In the genomic region with DNA sequence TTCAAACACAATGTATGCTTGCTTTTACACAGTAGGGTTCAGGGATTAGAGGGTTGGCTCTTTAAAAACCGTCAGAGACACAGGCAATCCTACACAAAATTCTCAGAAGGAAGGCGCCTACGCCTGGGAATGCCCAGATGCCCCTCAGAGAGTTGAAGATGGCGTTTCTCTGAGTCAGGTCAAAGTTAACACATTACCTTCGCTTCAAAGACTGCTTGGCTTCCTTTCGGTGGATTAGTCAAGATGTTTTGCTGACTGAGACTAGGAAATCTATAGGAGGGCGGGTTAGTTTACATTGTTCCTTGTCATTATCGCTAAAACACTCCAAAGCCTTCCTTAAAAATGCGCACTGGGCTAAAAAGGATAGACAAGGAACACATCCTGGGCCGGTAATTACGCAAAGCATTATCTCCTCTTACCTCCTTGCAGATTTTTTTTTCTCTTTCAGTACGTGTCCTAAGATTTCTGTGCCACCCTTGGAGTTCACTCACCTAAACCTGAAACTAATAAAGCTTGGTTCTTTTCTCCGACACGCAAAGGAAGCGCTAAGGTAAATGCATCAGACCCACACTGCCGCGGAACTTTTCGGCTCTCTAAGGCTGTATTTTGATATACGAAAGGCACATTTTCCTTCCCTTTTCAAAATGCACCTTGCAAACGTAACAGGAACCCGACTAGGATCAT, we compare ENCODE assay signal across 11 cellular contexts. TPM values are rescaled to one million over a fixed set of nuclear protein-coding genes. Genes with fewer than 3 reads are reported as not detected.
A peak's percentile ranks its signal among the peaks of the same experiment; 100 is the strongest.
DNase-seq lines count a peak whose midpoint lies in the region; ATAC-seq and TF ChIP-seq lines count a peak whose summit lies in the region.
"Had no signal": no experiment of that assay in that cellular context is flagged by ENCODE, and none has a peak within 500 bp of the region (broad histone marks: within the 10 kb centered on the region; RNA-seq: fewer than 3 reads in every experiment).

No MANE protein-coding gene starts in this region.

- no peak for TF ChIP-seq CTCF in left ventricle myocardium inferior (IDR thresholded peaks at IDR 0.05; ENCODE audit: borderline replicate concordance)

- 26% methylated on average over 21 of the region's 21 CpGs for WGBS in right cardiac atrium
- WGBS in neuronal stem cell (ENCODE audit: extremely low coverage in 2 of 2, insufficient read length in 2 of 2, insufficient replicate concordance in 1 of 2), 2 donors: no CpG with 5 or more reads among the region's 21 CpGs

- peaks cover 31% of the 10 kb centered on the region for H3K27me3 ChIP-seq in left ventricle myocardium inferior (ENCODE audit: low read depth)
- H3K27me3 ChIP-seq in right cardiac atrium (ENCODE audit: control insufficient read depth, insufficient read depth): no peaks in the 10 kb centered on the region
- peaks cover 0 to 50% (median 23%) of the 10 kb centered on the region in 3 experiments for H3K27me3 ChIP-seq in neuronal stem cell (ENCODE audit: control insufficient read depth in 3 of 3, insufficient read depth in 3 of 3, low read depth in 1 of 3, low read length in 3 of 3)

- no peak overlapping the region for H3K9ac ChIP-seq in neuronal stem cell (ENCODE audit: low read depth, low read length, poor library complexity)

- no peak overlapping the region for H2AK5ac ChIP-seq in neuronal stem cell (ENCODE audit: low read depth, low read length)

- H4K91ac ChIP-seq in neuronal stem cell (ENCODE audit: low read depth, low read length, poor library complexity): no peak overlapping the region

- ATAC-seq in Right ventricle myocardium superior (ENCODE audit: poor library complexity) (no peak), right cardiac atrium (no peak)

- intact Hi-C loops in left ventricle myocardium inferior (cut with micrococcal nuclease) (no loop called here), Right ventricle myocardium superior (cut with DNase I) (no loop called here), right cardiac atrium (cut with DNase I) (no loop called here)

- no peak overlapping the region for H3K4ac ChIP-seq in neuronal stem cell (ENCODE audit: low read length)

- no peak overlapping the region for H2BK15ac ChIP-seq in neuronal stem cell (ENCODE audit: low read length)

- no peak overlapping the region for H3K14ac ChIP-seq in neuronal stem cell (ENCODE audit: low read length)

- DNase-seq in left ventricle myocardium inferior: no peak
- DNase-seq in Right ventricle myocardium superior: no peak
- DNase-seq in right cardiac atrium: no peak
- DNase-seq in neuronal stem cell (ENCODE audit: low spot score): peak; percentile 51
- no peak for DNase-seq in activated gamma-delta T cell (lab: John Stamatoyannopoulos, UW)
- no peak for DNase-seq in Kasumi-1 (lab: John Stamatoyannopoulos, UW)
- DNase-seq in NCI-H2171 treated with DMSO at 0.1 percent for 48 hours (lab: John Stamatoyannopoulos, UW): no peak
- DNase-seq in activated naive CD4-positive, alpha-beta T cell (lab: John Stamatoyannopoulos, UW): no peak
- DNase-seq: dermis blood vessel endothelial cell, NCI-H226 had no signal

- H3K9me3 ChIP-seq in left ventricle myocardium inferior (replicated peaks) (no peaks in the 10 kb centered on the region), right cardiac atrium (ENCODE audit: control insufficient read depth, low read length) (no peaks in the 10 kb centered on the region), neuronal stem cell (replicated peaks in 1 of 2; ENCODE audit: control insufficient read depth in 2 of 2, insufficient read depth in 1 of 2, low read depth in 1 of 2, low read length in 2 of 2) (no peaks in the 10 kb centered on the region)

- peak overlapping the region; percentile 58 for H3K4me3 ChIP-seq in left ventricle myocardium inferior
- peak overlapping the region; percentile 33 for H3K4me3 ChIP-seq in right cardiac atrium (ENCODE audit: low read length)
- H3K4me3 ChIP-seq in neuronal stem cell (ENCODE audit: low read length in 2 of 2): peak overlapping the region; percentile 34 to 74

- H4K8ac ChIP-seq in neuronal stem cell (ENCODE audit: low read depth, low read length): no peak overlapping the region

- H3K27ac ChIP-seq in left ventricle myocardium inferior (replicated peaks) (no peak overlapping the region), right cardiac atrium (ENCODE audit: low read length) (no peak overlapping the region), neuronal stem cell (replicated peaks; ENCODE audit: low read length) (no peak overlapping the region)

- H2BK120ac ChIP-seq in neuronal stem cell (ENCODE audit: low read depth, low read length): no peak overlapping the region

- no peak overlapping the region for H3K18ac ChIP-seq in neuronal stem cell (ENCODE audit: low read length)

- peak overlapping the region; percentile 89 for H3K4me2 ChIP-seq in neuronal stem cell (ENCODE audit: insufficient read depth, low read length, poor library complexity, severe bottlenecking)

- H3K79me1 ChIP-seq in neuronal stem cell (ENCODE audit: low read depth, low read length): no peaks in the 10 kb centered on the region

- H3K4me1 ChIP-seq in left ventricle myocardium inferior (peaks cover 10% of the 10 kb centered on the region), right cardiac atrium (ENCODE audit: control insufficient read depth, insufficient read depth, low read length) (no peaks in the 10 kb centered on the region), neuronal stem cell (ENCODE audit: control insufficient read depth in 2 of 2, insufficient read depth in 1 of 2, low read depth in 1 of 2, low read length in 2 of 2) (peaks cover 0 to 4% of the 10 kb centered on the region in 2 donors)

- H2BK12ac ChIP-seq in neuronal stem cell (ENCODE audit: low read length): no peak overlapping the region

- H3K36me3 ChIP-seq in left ventricle myocardium inferior (no peaks in the 10 kb centered on the region), neuronal stem cell (replicated peaks in 1 of 2; ENCODE audit: control insufficient read depth in 2 of 2, insufficient read depth in 2 of 2, low read length in 2 of 2) (no peaks in the 10 kb centered on the region)

- H2AFZ ChIP-seq in neuronal stem cell (ENCODE audit: low read length): peak overlapping the region; percentile 91

- no peak overlapping the region for H3K23ac ChIP-seq in neuronal stem cell (ENCODE audit: low read depth, low read length, poor library complexity)

- no peak overlapping the region for H2BK5ac ChIP-seq in neuronal stem cell (ENCODE audit: low read length)

RNA-seq across cellular contexts. Expression of a gene that starts 0.9 kb away (rescaled TPM):
- total RNA-seq in left ventricle myocardium inferior (0.11 TPM), Right ventricle myocardium superior (0.86 TPM), right cardiac atrium (under 1 TPM in 2 of 4 donors, not detected in 2; 0.15 to 0.28 TPM)
- polyA plus RNA-seq in right cardiac atrium: not detected
- polyA plus RNA-seq in neuronal stem cell (2013, experiment 1 of 2): not detected
- polyA plus RNA-seq in neuronal stem cell (2013, experiment 2 of 2): not detected
- total RNA-seq: dermis blood vessel endothelial cell had no signal

RNA-seq across cellular contexts. Expression of a gene that starts 51.6 kb away (rescaled TPM):
- total RNA-seq in left ventricle myocardium inferior (not detected), Right ventricle myocardium superior (not detected), right cardiac atrium (not detected)
- not detected for polyA plus RNA-seq in right cardiac atrium
- not detected for polyA plus RNA-seq in neuronal stem cell (2013, experiment 1 of 2)
- not detected for polyA plus RNA-seq in neuronal stem cell (2013, experiment 2 of 2)
- total RNA-seq: dermis blood vessel endothelial cell, left cardiac atrium had no signal
